In genomic region chr1:21225065-21225464, GRCh38 we compare ENCODE assay signal across 27 cellular contexts. TPM values are rescaled to one million over a fixed set of nuclear protein-coding genes. Genes with fewer than 3 reads are reported as not detected.
A peak's percentile ranks its signal among the peaks of the same experiment; 100 is the strongest.
DNase-seq lines count a peak whose midpoint lies in the region; ATAC-seq lines count a peak whose summit lies in the region.
"Had no signal": no experiment of that assay in that cellular context is flagged by ENCODE, and none has a peak within 500 bp of the region (broad histone marks: within the 10 kb centered on the region; RNA-seq: fewer than 3 reads in every experiment).

No MANE protein-coding gene starts in this region.

- no peaks in the 10 kb centered on the region for H3K9me3 Mint-ChIP-seq in activated T-cell treated with anti-CD3 and anti-CD28 coated beads, Interleukin-2, amount 50 U/mL, for 24 hours
- no peaks in the 10 kb centered on the region for H3K9me3 Mint-ChIP-seq in T-cell
- H3K9me3 Mint-ChIP-seq: CD14-positive monocyte; CD8-positive, alpha-beta memory T cell had no signal

- peaks cover 4 to 68% of the 10 kb centered on the region in 2 donors for H3K36me3 ChIP-seq in neuronal stem cell (replicated peaks in 1 of 2; ENCODE audit: control insufficient read depth in 2 of 2, insufficient read depth in 2 of 2, low read length in 2 of 2)

- peak overlapping the region; percentile 37 for H2BK15ac ChIP-seq in neuronal stem cell (ENCODE audit: low read length)

- H3K4me1 ChIP-seq in right cardiac atrium (ENCODE audit: control insufficient read depth, insufficient read depth, low read length) (no peaks in the 10 kb centered on the region), neuronal stem cell (ENCODE audit: control insufficient read depth in 2 of 2, insufficient read depth in 1 of 2, low read depth in 1 of 2, low read length in 2 of 2) (no peaks in the 10 kb centered on the region)
- H3K4me1 ChIP-seq: BE2C had no signal

- no peaks in the 10 kb centered on the region for H3K9me3 ChIP-seq in right cardiac atrium (ENCODE audit: control insufficient read depth, low read length)
- no peaks in the 10 kb centered on the region for H3K9me3 ChIP-seq in neuronal stem cell (replicated peaks in 1 of 2; ENCODE audit: control insufficient read depth in 2 of 2, insufficient read depth in 1 of 2, low read depth in 1 of 2, low read length in 2 of 2)
- H3K9me3 ChIP-seq: BE2C had no signal

- H3K4me3 Mint-ChIP-seq in activated T-cell treated with anti-CD3 and anti-CD28 coated beads, Interleukin-2, amount 50 U/mL, for 24 hours: no peak overlapping the region
- no peak overlapping the region for H3K4me3 Mint-ChIP-seq in T-cell
- H3K4me3 Mint-ChIP-seq: CD14-positive monocyte; CD8-positive, alpha-beta memory T cell had no signal

- no peak overlapping the region for H2BK120ac ChIP-seq in neuronal stem cell (ENCODE audit: low read depth, low read length)

- H3K4ac ChIP-seq in neuronal stem cell (ENCODE audit: low read length): no peak overlapping the region

- no peak overlapping the region for H4K8ac ChIP-seq in neuronal stem cell (ENCODE audit: low read depth, low read length)

- H2AK5ac ChIP-seq in neuronal stem cell (ENCODE audit: low read depth, low read length): peak overlapping the region; percentile 75

- no peak overlapping the region for H3K18ac ChIP-seq in neuronal stem cell (ENCODE audit: low read length)

- H3K79me1 ChIP-seq in neuronal stem cell (ENCODE audit: low read depth, low read length): peaks cover 2% of the 10 kb centered on the region

- 95% methylated on average over 33 of the region's 33 CpGs for WGBS in right cardiac atrium
- no CpG with 5 or more reads among the region's 33 CpGs for WGBS in neuronal stem cell (ENCODE audit: extremely low coverage in 2 of 2, insufficient read length in 2 of 2, insufficient replicate concordance in 1 of 2), 2 donors

- CTCF ChIA-PET in T-cell (lab: Charles Lee): interaction anchor here in 1 of 2 donors (0.6 kb wide), 1 partner anchor 48 kb away, joined by 5 read pairs; no protein-coding TSS in a partner anchor

- peak overlapping the region; percentile 47 for H3K27ac Mint-ChIP-seq in activated T-cell treated with anti-CD3 and anti-CD28 coated beads, Interleukin-2, amount 50 U/mL, for 24 hours
- no peak overlapping the region for H3K27ac Mint-ChIP-seq in T-cell

- H3K4me1 Mint-ChIP-seq in activated T-cell treated with anti-CD3 and anti-CD28 coated beads, Interleukin-2, amount 50 U/mL, for 24 hours (ENCODE audit: low read depth): no peaks in the 10 kb centered on the region
- no peaks in the 10 kb centered on the region for H3K4me1 Mint-ChIP-seq in T-cell
- H3K4me1 Mint-ChIP-seq: CD14-positive monocyte; CD8-positive, alpha-beta memory T cell had no signal

- H3K27ac ChIP-seq in right cardiac atrium (ENCODE audit: low read length) (no peak overlapping the region), neuronal stem cell (replicated peaks; ENCODE audit: low read length) (no peak overlapping the region)
- H3K27ac ChIP-seq: 22Rv1, PC-9 had no signal

- H3K14ac ChIP-seq in neuronal stem cell (ENCODE audit: low read length): peak overlapping the region; percentile 21

- ATAC-seq in right cardiac atrium (no peak), Right ventricle myocardium superior (ENCODE audit: poor library complexity) (no peak), T-cell (replicated peaks in 1 of 4) (no peak)

- no peak overlapping the region for H2BK5ac ChIP-seq in neuronal stem cell (ENCODE audit: low read length)

- H3K27me3 ChIP-seq in right cardiac atrium (ENCODE audit: control insufficient read depth, insufficient read depth) (no peaks in the 10 kb centered on the region), neuronal stem cell (ENCODE audit: control insufficient read depth in 3 of 3, insufficient read depth in 3 of 3, low read depth in 1 of 3, low read length in 3 of 3) (no peaks in the 10 kb centered on the region)
- H3K27me3 ChIP-seq: BE2C had no signal

- peaks cover 90% of the 10 kb centered on the region for H3K36me3 Mint-ChIP-seq in activated T-cell treated with anti-CD3 and anti-CD28 coated beads, Interleukin-2, amount 50 U/mL, for 24 hours (ENCODE audit: low read depth)
- peaks cover 44% of the 10 kb centered on the region for H3K36me3 Mint-ChIP-seq in T-cell

- POLR2A ChIA-PET in T-cell (lab: Charles Lee): no interaction called here

- DNase-seq in activated T-cell treated with anti-CD3 and anti-CD28 coated beads, Interleukin-2, amount 50 U/mL, for 24 hours: no peak
- no peak for DNase-seq in activated T-cell treated with anti-CD3 and anti-CD28 coated beads, Interleukin-2, amount 50 U/mL, for 1 hour
- DNase-seq in right cardiac atrium (peak in 2 of 3 donors; percentile 56 to 57), Right ventricle myocardium superior (no peak), neuronal stem cell (ENCODE audit: low spot score) (no peak), T-cell (no peak), head of caudate nucleus (no peak)
- DNase-seq: BE2C; DMS 273 treated with DMSO at 0.1 percent for 48 hours; DMS79; EL; GF-D8; Karpas-422; NCI-H1092 treated with DMSO at 0.1 percent for 48 hours; NCI-H1436; NCI-H187; NCI-H2081 treated with DMSO at 0.1 percent for 48 hours; NCI-H2171 treated with DMSO at 0.1 percent for 48 hours; NCI-H345; NCI-H524; NCI-H774; NK-92 treated with Interleukin-12 subunit alpha and Interleukin-12 subunit beta, amount 100 ng/mL, for 24 hours; PC-9; SHP77 had no signal

- no peak overlapping the region for H2BK12ac ChIP-seq in neuronal stem cell (ENCODE audit: low read length)

- H3K4me2 ChIP-seq in neuronal stem cell (ENCODE audit: insufficient read depth, low read length, poor library complexity, severe bottlenecking): no peak overlapping the region
- H3K4me2 ChIP-seq: PC-9 had no signal

- H4K91ac ChIP-seq in neuronal stem cell (ENCODE audit: low read depth, low read length, poor library complexity): no peak overlapping the region

- no peak overlapping the region for H2AFZ ChIP-seq in neuronal stem cell (ENCODE audit: low read length)
- H2AFZ ChIP-seq: PC-9 had no signal

- H3K23ac ChIP-seq in neuronal stem cell (ENCODE audit: low read depth, low read length, poor library complexity): peak overlapping the region; percentile 91

- no peaks in the 10 kb centered on the region for H3K27me3 Mint-ChIP-seq in activated T-cell treated with anti-CD3 and anti-CD28 coated beads, Interleukin-2, amount 50 U/mL, for 24 hours
- no peaks in the 10 kb centered on the region for H3K27me3 Mint-ChIP-seq in T-cell
- H3K27me3 Mint-ChIP-seq: CD8-positive, alpha-beta memory T cell had no signal

- H3K4me3 ChIP-seq in right cardiac atrium (ENCODE audit: low read length): no peak overlapping the region
- no peak overlapping the region for H3K4me3 ChIP-seq in neuronal stem cell (ENCODE audit: low read length in 2 of 2)
- H3K4me3 ChIP-seq: PC-9 had no signal

- intact Hi-C loops in right cardiac atrium (cut with DNase I) (no loop called here), Right ventricle myocardium superior (cut with DNase I) (no loop called here), head of caudate nucleus (cut with DNase I) (no loop called here)

- H3K9ac ChIP-seq in neuronal stem cell (ENCODE audit: low read depth, low read length, poor library complexity): peak overlapping the region; percentile 50

RNA-seq across cellular contexts. Expression of gene EIF4G3, which starts 48.4 kb away (rescaled TPM):
- total RNA-seq in right cardiac atrium (10 to 100 TPM; 36.3 to 48.5 (median 43.6) TPM), Right ventricle myocardium superior (24.7 TPM), T-cell (10 to 100 TPM; 16.8 to 34.1 (median 20.8) TPM)
- 17.9 TPM for polyA plus RNA-seq in right cardiac atrium
- polyA plus RNA-seq in neuronal stem cell (2013, experiment 1 of 2): 62.4 TPM
- polyA plus RNA-seq in neuronal stem cell (2013, experiment 2 of 2): 62.6 TPM

Comparison
In these comparisons a context has a peak if more than half of its experiments do, and no peak if none do; other contexts are left out.
1. DNase-seq: peak in right cardiac atrium (2 of 3); none in activated T-cell treated with anti-CD3 and anti-CD28 coated beads, Interleukin-2, amount 50 U/mL, for 24 hours (single experiment), activated T-cell treated with anti-CD3 and anti-CD28 coated beads, Interleukin-2, amount 50 U/mL, for 1 hour (single experiment), Right ventricle myocardium superior (single experiment), neuronal stem cell (single experiment), T-cell (0 of 34) and head of caudate nucleus (0 of 42).